Comparison of ENCODE assay signal across 1 cellular context in the genomic region with DNA sequence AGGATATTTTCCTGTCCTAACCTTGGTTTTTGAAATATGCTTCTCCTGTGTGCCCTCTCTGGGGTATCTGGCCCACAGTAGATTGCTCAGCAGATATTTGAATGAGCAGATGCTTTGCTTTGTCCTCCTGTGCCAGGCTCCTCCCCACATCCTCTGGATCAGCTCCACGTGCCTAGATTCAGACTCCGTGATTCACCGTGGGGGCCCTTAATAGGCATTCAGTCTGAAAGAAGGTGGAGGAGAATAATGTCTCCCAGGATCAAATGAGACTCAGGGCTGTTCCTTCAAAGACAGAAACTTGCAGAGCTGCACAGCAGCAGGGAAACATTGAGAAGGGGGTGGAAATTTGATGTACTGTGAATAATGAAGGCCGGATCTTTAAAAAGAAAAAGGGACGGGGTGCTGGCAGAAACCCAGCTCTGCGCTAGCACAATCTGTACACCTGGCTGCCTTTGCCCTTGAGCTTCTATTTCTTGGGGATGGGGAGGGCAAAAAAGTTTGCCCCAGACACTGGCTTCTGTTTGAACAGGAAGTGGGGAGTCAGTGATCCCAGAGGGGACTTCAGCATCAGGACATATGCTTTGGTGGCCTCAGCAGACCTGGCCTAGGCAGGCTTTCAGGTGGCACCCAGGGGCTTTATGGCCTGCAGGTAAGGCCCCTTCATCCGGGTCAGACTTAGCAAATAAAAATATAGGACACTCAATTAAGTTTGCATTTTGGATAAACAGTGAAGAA.
TF ChIP-seq lines count a peak whose summit lies in the region.

No MANE protein-coding gene starts in this region.

TF ChIP-seq in GM23338, 12 proteins besides CTCF, POLR2A, EP300 and RAD21:
- TF ChIP-seq, protein P1, sequence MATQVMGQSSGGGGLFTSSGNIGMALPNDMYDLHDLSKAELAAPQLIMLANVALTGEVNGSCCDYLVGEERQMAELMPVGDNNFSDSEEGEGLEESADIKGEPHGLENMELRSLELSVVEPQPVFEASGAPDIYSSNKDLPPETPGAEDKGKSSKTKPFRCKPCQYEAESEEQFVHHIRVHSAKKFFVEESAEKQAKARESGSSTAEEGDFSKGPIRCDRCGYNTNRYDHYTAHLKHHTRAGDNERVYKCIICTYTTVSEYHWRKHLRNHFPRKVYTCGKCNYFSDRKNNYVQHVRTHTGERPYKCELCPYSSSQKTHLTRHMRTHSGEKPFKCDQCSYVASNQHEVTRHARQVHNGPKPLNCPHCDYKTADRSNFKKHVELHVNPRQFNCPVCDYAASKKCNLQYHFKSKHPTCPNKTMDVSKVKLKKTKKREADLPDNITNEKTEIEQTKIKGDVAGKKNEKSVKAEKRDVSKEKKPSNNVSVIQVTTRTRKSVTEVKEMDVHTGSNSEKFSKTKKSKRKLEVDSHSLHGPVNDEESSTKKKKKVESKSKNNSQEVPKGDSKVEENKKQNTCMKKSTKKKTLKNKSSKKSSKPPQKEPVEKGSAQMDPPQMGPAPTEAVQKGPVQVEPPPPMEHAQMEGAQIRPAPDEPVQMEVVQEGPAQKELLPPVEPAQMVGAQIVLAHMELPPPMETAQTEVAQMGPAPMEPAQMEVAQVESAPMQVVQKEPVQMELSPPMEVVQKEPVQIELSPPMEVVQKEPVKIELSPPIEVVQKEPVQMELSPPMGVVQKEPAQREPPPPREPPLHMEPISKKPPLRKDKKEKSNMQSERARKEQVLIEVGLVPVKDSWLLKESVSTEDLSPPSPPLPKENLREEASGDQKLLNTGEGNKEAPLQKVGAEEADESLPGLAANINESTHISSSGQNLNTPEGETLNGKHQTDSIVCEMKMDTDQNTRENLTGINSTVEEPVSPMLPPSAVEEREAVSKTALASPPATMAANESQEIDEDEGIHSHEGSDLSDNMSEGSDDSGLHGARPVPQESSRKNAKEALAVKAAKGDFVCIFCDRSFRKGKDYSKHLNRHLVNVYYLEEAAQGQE (IDR thresholded peaks at IDR 0.05; ENCODE audit: unreplicated experiment), result no peak
- TF ChIP-seq EZH2 (IDR thresholded peaks at IDR 0.05; ENCODE audit: low read depth, unreplicated experiment), result no peak
- TF ChIP-seq ZNF114 (CRISPR knock-in tag; IDR thresholded peaks at IDR 0.05), result no peak
